Comparison of ENCODE assay signal across 10 cellular contexts in genomic region chr17:60887607-60888028, GRCh38.
A peak's percentile ranks its signal among the peaks of the same experiment; 100 is the strongest.
DNase-seq lines count a peak whose midpoint lies in the region; ATAC-seq, FAIRE-seq and TF ChIP-seq lines count a peak whose summit lies in the region.
"Had no signal": no experiment of that assay in that cellular context is flagged by ENCODE, and none has a peak within 500 bp of the region (broad histone marks: within the 10 kb centered on the region; RNA-seq: fewer than 3 reads in every experiment).

No MANE protein-coding gene starts in this region.

- peak overlapping the region in 3 of 4 donors; percentile 68 to 76 (median 71) for H3K4me3 Mint-ChIP-seq in IgD-negative memory B cell

- no peaks in the 10 kb centered on the region for H3K27me3 ChIP-seq in neuron (ENCODE audit: insufficient read depth, low read length)

- H3K4me3 ChIP-seq in coronary artery (peak overlapping the region; percentile 48), neuron (ENCODE audit: low read length) (peak overlapping the region; percentile 50)

- H3K9me3 ChIP-seq in neuron (ENCODE audit: low read length), result no peaks in the 10 kb centered on the region

- H2AFZ ChIP-seq in neuron (ENCODE audit: low read depth, low read length), result no peak overlapping the region

- no peaks in the 10 kb centered on the region for H3K4me1 Mint-ChIP-seq in IgD-negative memory B cell

- H3K36me3 ChIP-seq in neuron (ENCODE audit: insufficient read depth, low read length), result no peaks in the 10 kb centered on the region

- H3K27me3 Mint-ChIP-seq in IgD-negative memory B cell, result no peaks in the 10 kb centered on the region

- no peaks in the 10 kb centered on the region for H3K9me3 Mint-ChIP-seq in IgD-negative memory B cell

- TF ChIP-seq CTCF in coronary artery (IDR thresholded peaks at IDR 0.05), result no peak

- H3K36me3 Mint-ChIP-seq in IgD-negative memory B cell, result peaks cover 4% of the 10 kb centered on the region

- ATAC-seq in HG03565 (IDR thresholded peaks at IDR 0.05; ENCODE audit: unreplicated experiment), result no peak

- no peak overlapping the region for H3K27ac Mint-ChIP-seq in IgD-negative memory B cell

- H3K27ac ChIP-seq in coronary artery, result no peak overlapping the region

- H3K4me1 ChIP-seq in neuron (ENCODE audit: insufficient read depth, low read length), result no peaks in the 10 kb centered on the region

- DNase-seq in NCI-H1092 treated with DMSO at 0.1 percent for 48 hours (lab: John Stamatoyannopoulos, UW), result peak; percentile 32
- DNase-seq in NCI-H1092 (lab: John Stamatoyannopoulos, UW), result no peak
- DNase-seq in coronary artery (ENCODE audit: low spot score), result no peak
- no peak for DNase-seq in kidney tubule cell (ENCODE audit: low spot score)
- no peak for DNase-seq in urothelium cell line (ENCODE audit: low spot score)
- DNase-seq: amniotic stem cell, NCI-H446 treated with DMSO at 0.1 percent for 48 hours had no signal

- FAIRE-seq in urothelium cell line (lab: Jason Lieb, UNC), result no peak
